In genomic region chr7:4973728-4974198, GRCh38 we compare ENCODE assay signal across 8 cellular contexts. TPM values are rescaled to one million over a fixed set of nuclear protein-coding genes. Genes with fewer than 3 reads are reported as not detected.
DNase-seq lines count a peak whose midpoint lies in the region; ATAC-seq and TF ChIP-seq lines count a peak whose summit lies in the region.

No MANE protein-coding gene starts in this region.

- TF ChIP-seq CTCF in kidney epithelial cell (IDR thresholded peaks at IDR 0.05; ENCODE audit: insufficient read depth, low read length, poor library complexity, severe bottlenecking) = peak; percentile 82

- no peaks in the 10 kb centered on the region for H3K36me3 ChIP-seq in kidney epithelial cell (ENCODE audit: control insufficient read depth, insufficient read depth, low read length)

- ATAC-seq in GM19023 (IDR thresholded peaks at IDR 0.05; ENCODE audit: unreplicated experiment) (peak; percentile 96), HG03196 (IDR thresholded peaks at IDR 0.05; ENCODE audit: unreplicated experiment) (peak; percentile 94)

- DNase-seq in Ammon's horn (ENCODE audit: low spot score) = peak; percentile 92
- peak; percentile 93 for DNase-seq in NCI-H345 (lab: John Stamatoyannopoulos, UW)
- peak; percentile 89 for DNase-seq in activated CD4-positive, alpha-beta T cell treated with anti-CD3 and anti-CD28 coated beads for 1 hour
- peak; percentile 82 for DNase-seq in cerebellum (ENCODE audit: low spot score)
- DNase-seq in kidney epithelial cell (ENCODE audit: low read depth) = peak; percentile 48
- DNase-seq in stimulated activated CD4-positive, alpha-beta T cell treated with anti-CD3 and anti-CD28 coated beads, Interleukin-15, amount 100 ng/mL, for 24 hours = peak; percentile 94

- no peaks in the 10 kb centered on the region for H3K27me3 ChIP-seq in kidney epithelial cell (ENCODE audit: control insufficient read depth, insufficient read depth, low read length)

- H3K4me3 ChIP-seq in kidney epithelial cell (ENCODE audit: low read depth, low read length) = peak overlapping the region; percentile 88

RNA-seq across cellular contexts. Expression of gene MMD2, which starts 14.8 kb away (rescaled TPM):
- 5.2 TPM for total RNA-seq in cerebellum
- not detected in 2 replicates for total RNA-seq in kidney epithelial cell

Comparison
In these comparisons a context has a peak if more than half of its experiments do, and no peak if none do; other contexts are left out.
1. Peak in every context shown above with its lines: DNase-seq, ATAC-seq and H3K4me3 ChIP-seq.